1 cellular context compared by ENCODE assay signal in genomic region chr18:65587491-65587890, GRCh38.
TF ChIP-seq lines count a peak whose summit lies in the region.

No MANE protein-coding gene starts in this region.

TF ChIP-seq in H1, 55 proteins besides CTCF, POLR2A, EP300 and RAD21 (continued from another document):
- TF ChIP-seq ATF3 (IDR thresholded peaks at IDR 0.05; ENCODE audit: insufficient read depth, low read depth, low read length): no peak
